ENCODE assay signal across 19 cellular contexts in the genomic region with DNA sequence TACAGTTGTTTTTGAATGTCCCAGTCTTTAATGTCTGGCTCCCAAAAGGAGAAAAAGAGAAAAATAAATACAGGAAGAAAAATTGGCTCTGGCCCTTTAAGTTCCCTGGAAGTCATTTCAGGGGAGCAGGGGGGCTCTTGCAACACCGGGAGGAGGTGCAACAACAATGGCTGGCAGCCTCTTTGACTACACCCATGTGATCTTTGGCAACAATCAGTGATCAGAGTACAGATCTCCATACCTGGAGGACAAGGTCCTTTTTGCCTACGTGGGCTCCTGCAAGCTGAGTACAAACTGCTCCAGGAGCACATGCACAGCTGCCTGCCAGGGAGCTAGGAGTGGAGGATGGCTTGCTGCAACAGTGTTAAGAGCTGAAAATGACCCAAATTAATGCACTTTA.
DNase-seq lines count a peak whose midpoint lies in the region; ATAC-seq and TF ChIP-seq lines count a peak whose summit lies in the region.
"Had no signal": no experiment of that assay in that cellular context is flagged by ENCODE, and none has a peak within 500 bp of the region (broad histone marks: within the 10 kb centered on the region; RNA-seq: fewer than 3 reads in every experiment).

No MANE protein-coding gene starts in this region.

- POLR2A ChIA-PET in SK-N-SH (lab: Yijun Ruan, JAX), result no interaction called here

- CTCF ChIA-PET in SK-N-SH (lab: Yijun Ruan, JAX), result interaction anchor here (1.1 to 4.5 kb wide), 4 partner anchors 13 to 170 kb away, joined by 3 to 29 read pairs (median 6); no protein-coding TSS in a partner anchor

- H3K9me2 ChIP-seq in SK-N-SH, result no peaks in the 10 kb centered on the region

- no peak overlapping the region for H2AFZ ChIP-seq in SK-N-SH (ENCODE audit: low read depth)

- DNase-seq in SK-N-SH (no peak), dermis blood vessel endothelial cell (peak; percentile 34), left lobe of liver (ENCODE audit: low spot score) (peak; percentile 90), transverse colon (peak; percentile 73), NCI-H446 (lab: John Stamatoyannopoulos, UW) (no peak), NCI-H2081 treated with DMSO at 0.1 percent for 48 hours (lab: John Stamatoyannopoulos, UW) (no peak)
- DNase-seq in stimulated activated CD4-positive, alpha-beta T cell treated with anti-CD3 and anti-CD28 coated beads, Interleukin-15, amount 100 ng/mL, for 24 hours, result no peak
- DNase-seq: 8988T; activated CD4-positive, CD25-positive, alpha-beta regulatory T cell treated with anti-CD3 and anti-CD28 coated beads, Interleukin-2, amount 50 U/mL, for 72 hours; effector memory CD8-positive, alpha-beta T cell; natural killer cell; NCI-H1694; NCI-H446 treated with DMSO at 0.1 percent for 48 hours; spleen had no signal

- H3K4me3 ChIP-seq in SK-N-SH (ENCODE audit: low read depth in 2 of 2, low read length in 1 of 2) (no peak overlapping the region), transverse colon (no peak overlapping the region)
- H3K4me3 ChIP-seq: adrenal gland, BLaER1, SJSA1, spleen, thoracic aorta had no signal

- no peaks in the 10 kb centered on the region for H3F3A ChIP-seq in SK-N-SH (replicated peaks; ENCODE audit: insufficient read depth)

- H3K36me3 ChIP-seq in SK-N-SH (replicated peaks in 1 of 2; ENCODE audit: control insufficient read depth in 1 of 2, insufficient read depth in 2 of 2, low read length in 1 of 2), result peaks cover 3 to 16% of the 10 kb centered on the region in 2 experiments
- peaks cover 0 to 7% (median 2%) of the 10 kb centered on the region in 4 donors for H3K36me3 ChIP-seq in transverse colon
- H3K36me3 ChIP-seq: adrenal gland, thoracic aorta had no signal

- H3K9me3 ChIP-seq in SK-N-SH (peaks cover 17% of the 10 kb centered on the region), transverse colon (no peaks in the 10 kb centered on the region)
- H3K9me3 ChIP-seq: SJSA1, thoracic aorta had no signal

- TF ChIP-seq EP300 in SK-N-SH (IDR thresholded peaks at IDR 0.05; ENCODE audit: borderline replicate concordance in 1 of 2, low read depth in 1 of 2, low read length in 1 of 2) (no peak), transverse colon (IDR thresholded peaks at IDR 0.05; ENCODE audit: low read depth) (no peak)

- H4K20me1 ChIP-seq in SK-N-SH (ENCODE audit: insufficient read depth), result no peaks in the 10 kb centered on the region
- H4K20me1 ChIP-seq: BLaER1 had no signal

- no peak for TF ChIP-seq POLR2A in transverse colon (IDR thresholded peaks at IDR 0.05)

- in situ Hi-C loops in transverse colon (cut with MboI; ENCODE audit: low pct_ligation_motif_present in 1 of 4, low pct_unique_long_range_greater_than_20kb in 1 of 4, low sequenced_read_pairs in 3 of 4), result loop anchor here in 1 of 4 donors (10.0 kb wide), 1 partner anchor 160 kb away; no protein-coding TSS in a partner anchor

- no peaks in the 10 kb centered on the region for H3K79me2 ChIP-seq in SK-N-SH (ENCODE audit: insufficient read depth)

- no peak for TF ChIP-seq RAD21 in SK-N-SH (IDR thresholded peaks at IDR 0.05; ENCODE audit: low read length)

- WGBS in SK-N-SH (ENCODE audit: low lambda C conversion rate), result 69% methylated on average over 2 of the region's 2 CpGs
- WGBS in transverse colon (ENCODE audit: low coverage in 1 of 2), 2 donors, result 37% methylated on average over 2 of the region's 2 CpGs; no CpG with 5 or more reads in 1 of the 2 donors

- TF ChIP-seq CTCF in SK-N-SH (IDR thresholded peaks at IDR 0.05) (no peak), transverse colon (IDR thresholded peaks at IDR 0.05) (no peak)

- no peaks in the 10 kb centered on the region for H3K27me3 ChIP-seq in SK-N-SH (ENCODE audit: insufficient read depth)
- no peaks in the 10 kb centered on the region for H3K27me3 ChIP-seq in transverse colon
- H3K27me3 ChIP-seq: adrenal gland, BLaER1, SJSA1, spleen had no signal

- peak; percentile 16; the same call in 1 of the 3 replicates for ATAC-seq in SK-N-SH treated with all-trans-retinoic acid at 6 μM for 48 hours
- ATAC-seq in left lobe of liver, result peak; percentile 91
- ATAC-seq: effector memory CD8-positive, alpha-beta T cell; natural killer cell had no signal

- intact Hi-C loops in transverse colon (cut with DNase I; ENCODE audit: low total_unique reads), result no loop called here

- no peak overlapping the region for H3K4me2 ChIP-seq in SK-N-SH
- H3K4me2 ChIP-seq: BLaER1 had no signal

- H3K27ac ChIP-seq in SK-N-SH (ENCODE audit: low read depth in 2 of 2, low read length in 1 of 2) (no peak overlapping the region), transverse colon (peak overlapping the region in 3 of 4 donors; percentile 50 to 60 (median 57))
- H3K27ac ChIP-seq: adrenal gland, BLaER1, SJSA1, spleen, thoracic aorta had no signal

- H3K4me1 ChIP-seq in SK-N-SH (ENCODE audit: control insufficient read depth in 1 of 2, insufficient read depth in 2 of 2, low read depth in 1 of 2, low read length in 1 of 2), result peaks cover 3% of the 10 kb centered on the region in 2 experiments; a peak in 2 of 4 replicates
- H3K4me1 ChIP-seq in transverse colon, result peaks cover 0 to 30% (median 9%) of the 10 kb centered on the region in 4 donors
- H3K4me1 ChIP-seq: adrenal gland, BLaER1, SJSA1, spleen had no signal

- H3K9ac ChIP-seq in SK-N-SH, result no peak overlapping the region
- H3K9ac ChIP-seq: BLaER1 had no signal

TF ChIP-seq in SK-N-SH treated with all-trans-retinoic acid at 6 μM for 48 hours, 23 proteins besides CTCF, POLR2A, EP300 and RAD21:
- no peak for TF ChIP-seq ZNF70 (CRISPR knock-in tag; IDR thresholded peaks at IDR 0.05)
- TF ChIP-seq SNAI2 (CRISPR knock-in tag; IDR thresholded peaks at IDR 0.05), result no peak
- no peak for TF ChIP-seq ZNF565 (CRISPR knock-in tag; conservative IDR thresholded peaks at IDR 0.05; ENCODE audit: low read depth)
- TF ChIP-seq PPARA (CRISPR knock-in tag; IDR thresholded peaks at IDR 0.05; ENCODE audit: borderline replicate concordance), result no peak
- no peak for TF ChIP-seq ISL1 (CRISPR knock-in tag; IDR thresholded peaks at IDR 0.05)
- TF ChIP-seq, protein P1, sequence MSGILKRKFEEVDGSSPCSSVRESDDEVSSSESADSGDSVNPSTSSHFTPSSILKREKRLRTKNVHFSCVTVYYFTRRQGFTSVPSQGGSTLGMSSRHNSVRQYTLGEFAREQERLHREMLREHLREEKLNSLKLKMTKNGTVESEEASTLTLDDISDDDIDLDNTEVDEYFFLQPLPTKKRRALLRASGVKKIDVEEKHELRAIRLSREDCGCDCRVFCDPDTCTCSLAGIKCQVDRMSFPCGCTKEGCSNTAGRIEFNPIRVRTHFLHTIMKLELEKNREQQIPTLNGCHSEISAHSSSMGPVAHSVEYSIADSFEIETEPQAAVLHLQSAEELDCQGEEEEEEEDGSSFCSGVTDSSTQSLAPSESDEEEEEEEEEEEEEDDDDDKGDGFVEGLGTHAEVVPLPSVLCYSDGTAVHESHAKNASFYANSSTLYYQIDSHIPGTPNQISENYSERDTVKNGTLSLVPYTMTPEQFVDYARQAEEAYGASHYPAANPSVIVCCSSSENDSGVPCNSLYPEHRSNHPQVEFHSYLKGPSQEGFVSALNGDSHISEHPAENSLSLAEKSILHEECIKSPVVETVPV (CRISPR knock-in tag; IDR thresholded peaks at IDR 0.05), result no peak

TF ChIP-seq in SK-N-SH, 30 proteins besides CTCF, POLR2A, EP300 and RAD21:
- no peak for TF ChIP-seq NRF1 (IDR thresholded peaks at IDR 0.05; ENCODE audit: low read depth, low read length)
- TF ChIP-seq, protein P2, sequence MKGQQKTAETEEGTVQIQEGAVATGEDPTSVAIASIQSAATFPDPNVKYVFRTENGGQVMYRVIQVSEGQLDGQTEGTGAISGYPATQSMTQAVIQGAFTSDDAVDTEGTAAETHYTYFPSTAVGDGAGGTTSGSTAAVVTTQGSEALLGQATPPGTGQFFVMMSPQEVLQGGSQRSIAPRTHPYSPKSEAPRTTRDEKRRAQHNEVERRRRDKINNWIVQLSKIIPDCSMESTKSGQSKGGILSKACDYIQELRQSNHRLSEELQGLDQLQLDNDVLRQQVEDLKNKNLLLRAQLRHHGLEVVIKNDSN (IDR thresholded peaks at IDR 0.05; ENCODE audit: borderline replicate concordance, low read depth), result no peak
- TF ChIP-seq RCOR1 (IDR thresholded peaks at IDR 0.05; ENCODE audit: low read length), result no peak
- no peak for TF ChIP-seq YY1 (IDR thresholded peaks at IDR 0.05; ENCODE audit: low read depth)
- no peak for TF ChIP-seq SMC3 (IDR thresholded peaks at IDR 0.05; ENCODE audit: low read depth, low read length)
- no peak for TF ChIP-seq CHD2 (IDR thresholded peaks at IDR 0.05; ENCODE audit: low read length, partially characterized antibody)
- TF ChIP-seq FOXJ3 (CRISPR knock-in tag; IDR thresholded peaks at IDR 0.05), result no peak
- TF ChIP-seq TEAD4 (IDR thresholded peaks at IDR 0.05; ENCODE audit: borderline replicate concordance, insufficient read depth), result no peak
- no peak for TF ChIP-seq SIN3A (IDR thresholded peaks at IDR 0.05; ENCODE audit: borderline replicate concordance, low read depth, low read length)
- TF ChIP-seq FOXM1 (IDR thresholded peaks at IDR 0.05; ENCODE audit: low read depth), result no peak
- no peak for TF ChIP-seq RFX5 (IDR thresholded peaks at IDR 0.05; ENCODE audit: low read length)
- TF ChIP-seq ELF1 (IDR thresholded peaks at IDR 0.05), result no peak
- TF ChIP-seq, protein P3, sequence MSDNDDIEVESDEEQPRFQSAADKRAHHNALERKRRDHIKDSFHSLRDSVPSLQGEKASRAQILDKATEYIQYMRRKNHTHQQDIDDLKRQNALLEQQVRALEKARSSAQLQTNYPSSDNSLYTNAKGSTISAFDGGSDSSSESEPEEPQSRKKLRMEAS (IDR thresholded peaks at IDR 0.05; ENCODE audit: low read depth), result no peak

Comparison
In these comparisons a context has a peak if more than half of its experiments do, and no peak if none do; other contexts are left out.
1. DNase-seq: peak in dermis blood vessel endothelial cell (single experiment), left lobe of liver (single experiment) and transverse colon (single experiment); none in SK-N-SH (single experiment), NCI-H446 (0 of 2), stimulated activated CD4-positive, alpha-beta T cell treated with anti-CD3 and anti-CD28 coated beads, Interleukin-15, amount 100 ng/mL, for 24 hours (single experiment) and NCI-H2081 treated with DMSO at 0.1 percent for 48 hours (single experiment).
2. H3K27ac ChIP-seq: peak in transverse colon (3 of 4); none in SK-N-SH (0 of 2).